ENCODE assay signal across 1 cellular context in the genomic region with DNA sequence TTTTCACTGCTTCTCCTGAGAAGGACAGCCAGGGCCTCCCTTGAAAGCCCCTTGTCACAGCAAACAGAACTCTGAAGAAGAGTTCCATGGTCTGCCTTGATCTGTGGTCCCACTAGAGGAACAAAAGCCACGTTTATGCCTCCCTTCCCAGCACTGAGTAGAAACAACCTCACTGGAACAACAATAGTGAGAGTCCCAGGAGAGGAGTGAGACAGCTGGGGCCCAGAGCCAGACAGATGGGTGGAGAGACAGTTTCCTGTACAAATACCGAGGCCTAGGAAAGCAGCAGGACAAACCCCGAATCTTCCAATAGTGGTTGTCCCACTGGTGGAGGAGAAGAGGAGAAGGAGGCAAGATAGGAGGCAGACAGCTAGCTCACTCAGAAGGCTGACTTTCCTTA.
TF ChIP-seq lines count a peak whose summit lies in the region.

No MANE protein-coding gene starts in this region.

TF ChIP-seq in WTC11, 78 proteins besides CTCF, POLR2A, EP300 and RAD21 (continued from another document):
- TF ChIP-seq, protein P1, sequence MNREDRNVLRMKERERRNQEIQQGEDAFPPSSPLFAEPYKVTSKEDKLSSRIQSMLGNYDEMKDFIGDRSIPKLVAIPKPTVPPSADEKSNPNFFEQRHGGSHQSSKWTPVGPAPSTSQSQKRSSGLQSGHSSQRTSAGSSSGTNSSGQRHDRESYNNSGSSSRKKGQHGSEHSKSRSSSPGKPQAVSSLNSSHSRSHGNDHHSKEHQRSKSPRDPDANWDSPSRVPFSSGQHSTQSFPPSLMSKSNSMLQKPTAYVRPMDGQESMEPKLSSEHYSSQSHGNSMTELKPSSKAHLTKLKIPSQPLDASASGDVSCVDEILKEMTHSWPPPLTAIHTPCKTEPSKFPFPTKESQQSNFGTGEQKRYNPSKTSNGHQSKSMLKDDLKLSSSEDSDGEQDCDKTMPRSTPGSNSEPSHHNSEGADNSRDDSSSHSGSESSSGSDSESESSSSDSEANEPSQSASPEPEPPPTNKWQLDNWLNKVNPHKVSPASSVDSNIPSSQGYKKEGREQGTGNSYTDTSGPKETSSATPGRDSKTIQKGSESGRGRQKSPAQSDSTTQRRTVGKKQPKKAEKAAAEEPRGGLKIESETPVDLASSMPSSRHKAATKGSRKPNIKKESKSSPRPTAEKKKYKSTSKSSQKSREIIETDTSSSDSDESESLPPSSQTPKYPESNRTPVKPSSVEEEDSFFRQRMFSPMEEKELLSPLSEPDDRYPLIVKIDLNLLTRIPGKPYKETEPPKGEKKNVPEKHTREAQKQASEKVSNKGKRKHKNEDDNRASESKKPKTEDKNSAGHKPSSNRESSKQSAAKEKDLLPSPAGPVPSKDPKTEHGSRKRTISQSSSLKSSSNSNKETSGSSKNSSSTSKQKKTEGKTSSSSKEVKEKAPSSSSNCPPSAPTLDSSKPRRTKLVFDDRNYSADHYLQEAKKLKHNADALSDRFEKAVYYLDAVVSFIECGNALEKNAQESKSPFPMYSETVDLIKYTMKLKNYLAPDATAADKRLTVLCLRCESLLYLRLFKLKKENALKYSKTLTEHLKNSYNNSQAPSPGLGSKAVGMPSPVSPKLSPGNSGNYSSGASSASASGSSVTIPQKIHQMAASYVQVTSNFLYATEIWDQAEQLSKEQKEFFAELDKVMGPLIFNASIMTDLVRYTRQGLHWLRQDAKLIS (CRISPR knock-in tag; IDR thresholded peaks at IDR 0.05; ENCODE audit: borderline replicate concordance) = no peak
- TF ChIP-seq NR3C1 (CRISPR knock-in tag; conservative IDR thresholded peaks at IDR 0.05; ENCODE audit: low read depth) (no peak), EMX1 (CRISPR knock-in tag; IDR thresholded peaks at IDR 0.05) (no peak)
- TF ChIP-seq, protein P2, sequence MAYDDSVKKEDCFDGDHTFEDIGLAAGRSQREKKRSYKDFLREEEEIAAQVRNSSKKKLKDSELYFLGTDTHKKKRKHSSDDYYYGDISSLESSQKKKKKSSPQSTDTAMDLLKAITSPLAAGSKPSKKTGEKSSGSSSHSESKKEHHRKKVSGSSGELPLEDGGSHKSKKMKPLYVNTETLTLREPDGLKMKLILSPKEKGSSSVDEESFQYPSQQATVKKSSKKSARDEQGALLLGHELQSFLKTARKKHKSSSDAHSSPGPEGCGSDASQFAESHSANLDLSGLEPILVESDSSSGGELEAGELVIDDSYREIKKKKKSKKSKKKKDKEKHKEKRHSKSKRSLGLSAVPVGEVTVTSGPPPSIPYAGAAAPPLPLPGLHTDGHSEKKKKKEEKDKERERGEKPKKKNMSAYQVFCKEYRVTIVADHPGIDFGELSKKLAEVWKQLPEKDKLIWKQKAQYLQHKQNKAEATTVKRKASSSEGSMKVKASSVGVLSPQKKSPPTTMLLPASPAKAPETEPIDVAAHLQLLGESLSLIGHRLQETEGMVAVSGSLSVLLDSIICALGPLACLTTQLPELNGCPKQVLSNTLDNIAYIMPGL (CRISPR knock-in tag; IDR thresholded peaks at IDR 0.05) = no peak
TF ChIP-seq in WTC11: peak in this region for 0.
